In genomic region chr1:241531195-241532172, GRCh38 we compare ENCODE assay signal across 8 cellular contexts. TPM values are rescaled to one million over a fixed set of nuclear protein-coding genes. Genes with fewer than 3 reads are reported as not detected.
DNase-seq lines count a peak whose midpoint lies in the region; ATAC-seq and TF ChIP-seq lines count a peak whose summit lies in the region.

No MANE protein-coding gene starts in this region.

- H3K36me3 ChIP-seq in HCT116 (ENCODE audit: control insufficient read depth in 1 of 2, insufficient read depth in 2 of 2, low read length in 2 of 2) (no peaks in the 10 kb centered on the region), OCI-LY7 (ENCODE audit: insufficient read depth, low read length) (peaks cover 7% of the 10 kb centered on the region), mammary epithelial cell (ENCODE audit: insufficient read depth, low read length) (no peaks in the 10 kb centered on the region), stomach (no peaks in the 10 kb centered on the region)

- H4K20me1 ChIP-seq in HCT116 (ENCODE audit: insufficient read depth) (no peaks in the 10 kb centered on the region), OCI-LY7 (ENCODE audit: insufficient read depth, low read length) (no peaks in the 10 kb centered on the region), mammary epithelial cell (ENCODE audit: insufficient read depth, low read length) (no peaks in the 10 kb centered on the region)

- H3K79me2 ChIP-seq in HCT116 (ENCODE audit: insufficient read depth, low read length) (no peaks in the 10 kb centered on the region), OCI-LY7 (ENCODE audit: insufficient read depth, low read depth, low read length) (peaks cover 22% of the 10 kb centered on the region), mammary epithelial cell (ENCODE audit: insufficient read depth, low read length) (no peaks in the 10 kb centered on the region)

- CTCF ChIA-PET in HCT116 (lab: Charles Lee) = interaction anchor here (0.7 to 0.8 kb wide), 2 partner anchors 74 to 85 kb away, joined by 3 to 4 read pairs; no protein-coding TSS in a partner anchor
- CTCF ChIA-PET in OCI-LY7 (lab: Charles Lee; ENCODE audit: unreplicated experiment) = interaction anchor here (0.5 kb wide), 1 partner anchor 1723 kb away, joined by 3 read pairs; no protein-coding TSS in a partner anchor
- CTCF ChIA-PET in mammary epithelial cell (lab: Charles Lee; ENCODE audit: low non-redundant PET) = interaction anchor here (0.7 kb wide), 1 partner anchor 137 kb away, joined by 5 read pairs; no protein-coding TSS in a partner anchor

- WGBS in mammary epithelial cell (ENCODE audit: low coverage, missing lambda C conversion rate) = 5% methylated on average over 11 of the region's 11 CpGs
- WGBS in stomach, 5 donors = 3 to 9% (median 6%) methylated on average over 11 of the region's 11 CpGs

- H3K9ac ChIP-seq in HCT116 (ENCODE audit: low read length) (peak overlapping the region; percentile 12), mammary epithelial cell (ENCODE audit: insufficient read depth, low read length) (peak overlapping the region; percentile 79)

- dilution Hi-C loops in mammary epithelial cell (cut with HindIII; ENCODE audit: low sequenced_read_pairs) = no loop called here

- H2AFZ ChIP-seq in HCT116 (ENCODE audit: low read depth, low read length, poor library complexity, severe bottlenecking) (peak overlapping the region; percentile 96), OCI-LY7 (ENCODE audit: low read length) (peak overlapping the region; percentile 85), mammary epithelial cell (ENCODE audit: low read depth, low read length) (peak overlapping the region; percentile 83)

- in situ Hi-C loops in mammary epithelial cell (cut with MboI; ENCODE audit: low sequenced_read_pairs in 2 of 2) = loop anchor here (5.0 to 10.0 kb wide), 2 partner anchors 83 to 96 kb away; no protein-coding TSS in a partner anchor

- BruUV-seq in HCT116 (replicated peaks; lab: Mats Ljungman, UMichigan) (no TSS peak), OCI-LY7 (replicated peaks; lab: Mats Ljungman, UMichigan) (no TSS peak), mammary epithelial cell (replicated peaks; lab: Mats Ljungman, UMichigan) (no TSS peak)

- peak overlapping the region; percentile 79 for H3K4me2 ChIP-seq in HCT116 (ENCODE audit: low read length)
- H3K4me2 ChIP-seq in OCI-LY7 (ENCODE audit: low read length) = peak overlapping the region; percentile 88
- H3K4me2 ChIP-seq in mammary epithelial cell (ENCODE audit: insufficient read depth, low read depth, low read length) = peak overlapping the region; percentile 91

- no peaks in the 10 kb centered on the region for H3K36me3 Mint-ChIP-seq in activated T-cell treated with anti-CD3 and anti-CD28 coated beads, Interleukin-2, amount 50 U/mL, for 72 hours (ENCODE audit: insufficient read depth in 2 of 2)

- peaks cover 27% of the 10 kb centered on the region for H3K4me1 Mint-ChIP-seq in activated T-cell treated with anti-CD3 and anti-CD28 coated beads, Interleukin-2, amount 50 U/mL, for 72 hours (ENCODE audit: low read depth)

- no peaks in the 10 kb centered on the region for H3K9me3 ChIP-seq in HCT116 (ENCODE audit: control insufficient read depth in 1 of 2, insufficient read depth in 1 of 2, low read depth in 1 of 2, low read length in 2 of 2)
- H3K9me3 ChIP-seq in OCI-LY7 (ENCODE audit: low read length) = no peaks in the 10 kb centered on the region
- no peaks in the 10 kb centered on the region for H3K9me3 ChIP-seq in mammary epithelial cell (replicated peaks; ENCODE audit: insufficient read depth, low read length)
- no peaks in the 10 kb centered on the region for H3K9me3 ChIP-seq in stomach

- H3K4me1 ChIP-seq in HCT116 (ENCODE audit: control insufficient read depth in 1 of 2, insufficient read depth in 2 of 2, low read length in 2 of 2) = peaks cover 0 to 8% of the 10 kb centered on the region in 2 experiments; a peak in 1 of 4 replicates
- peaks cover 46% of the 10 kb centered on the region for H3K4me1 ChIP-seq in OCI-LY7 (ENCODE audit: insufficient read depth, low read length, poor library complexity, severe bottlenecking)
- peaks cover 15% of the 10 kb centered on the region for H3K4me1 ChIP-seq in mammary epithelial cell (ENCODE audit: insufficient read depth, low read length)
- H3K4me1 ChIP-seq in stomach = peaks cover 0 to 6% (median 0%) of the 10 kb centered on the region in 4 donors

- peaks cover 6% of the 10 kb centered on the region for H3K27me3 Mint-ChIP-seq in activated T-cell treated with anti-CD3 and anti-CD28 coated beads, Interleukin-2, amount 50 U/mL, for 72 hours (ENCODE audit: low read depth)

- no peaks in the 10 kb centered on the region for H3K9me3 Mint-ChIP-seq in activated T-cell treated with anti-CD3 and anti-CD28 coated beads, Interleukin-2, amount 50 U/mL, for 72 hours

- no peaks in the 10 kb centered on the region for H3K9me2 ChIP-seq in HCT116 (ENCODE audit: insufficient read depth)
- no peaks in the 10 kb centered on the region for H3K9me2 ChIP-seq in OCI-LY7 (ENCODE audit: insufficient read depth, low read length)

- peak; percentile 72 to 74 for ATAC-seq in activated T-cell treated with anti-CD3 and anti-CD28 coated beads, Interleukin-2, amount 50 U/mL, for 72 hours (replicated peaks in 1 of 2)
- peak; percentile 92 for ATAC-seq in HCT116

- TF ChIP-seq CTCF in HCT116 (IDR thresholded peaks at IDR 0.05 in 2 of 3, conservative IDR thresholded peaks at IDR 0.05 in 1 of 3; ENCODE audit: borderline replicate concordance in 1 of 3, insufficient read depth in 1 of 3, low read depth in 2 of 3, low read length in 2 of 3) (peak; percentile 32 to 89 (median 71); a peak in 4 of 6 replicates), OCI-LY7 (conservative IDR thresholded peaks at IDR 0.05; ENCODE audit: low read length) (peak; percentile 92), mammary epithelial cell (conservative IDR thresholded peaks at IDR 0.05 in 1 of 2, IDR thresholded peaks at IDR 0.05 in 1 of 2; ENCODE audit: extremely low read depth in 1 of 2, insufficient read depth in 1 of 2, low read depth in 1 of 2, low read length in 2 of 2) (peak; percentile 54 to 55), stomach (IDR thresholded peaks at IDR 0.05) (peak in 5 of 7 experiments; percentile 17 to 70 (median 58))

- H3K27me3 ChIP-seq in HCT116 (ENCODE audit: insufficient read depth, low read length) = no peaks in the 10 kb centered on the region
- H3K27me3 ChIP-seq in mammary epithelial cell (ENCODE audit: insufficient read depth, low read length) = no peaks in the 10 kb centered on the region
- H3K27me3 ChIP-seq in stomach = no peaks in the 10 kb centered on the region

- H3K4me3 ChIP-seq in HCT116 (replicated peaks in 1 of 2; ENCODE audit: low read depth in 1 of 2, low read length in 2 of 2) (peak overlapping the region; percentile 44 to 55), OCI-LY7 (ENCODE audit: low read depth, low read length, poor library complexity, severe bottlenecking) (peak overlapping the region; percentile 74), mammary epithelial cell (replicated peaks in 1 of 3; ENCODE audit: insufficient read depth in 1 of 3, low read depth in 2 of 3, low read length in 3 of 3) (peak overlapping the region; percentile 44 to 82 (median 53)), stomach (peak overlapping the region; percentile 30 to 47 (median 44))

- intact Hi-C loops in HCT116 (cut with micrococcal nuclease) = loop anchor here (1.0 to 5.0 kb wide), 4 partner anchors 96 to 486 kb away; partner anchors contain the start of gene MAP1LC3C
- intact Hi-C loops in OCI-LY7 (cut with micrococcal nuclease; ENCODE audit: unreplicated experiment) = loop anchor here (1.0 to 5.0 kb wide), 6 partner anchors 69 to 486 kb away; partner anchors contain the start of gene EXO1
- intact Hi-C loops in mammary epithelial cell (cut with micrococcal nuclease) = loop anchor here (1.0 to 5.0 kb wide), 7 partner anchors 61 to 485 kb away; partner anchors contain the start of gene MAP1LC3C
- intact Hi-C loops in stomach (cut with DNase I; ENCODE audit: low total_unique reads) = loop anchor here (10.0 kb wide), 1 partner anchor 293 kb away; no protein-coding TSS in a partner anchor

- no peak for TF ChIP-seq POLR2A in HCT116 (IDR thresholded peaks at IDR 0.05; ENCODE audit: borderline replicate concordance, extremely low read depth, insufficient read depth, insufficient read length)
- TF ChIP-seq POLR2A in stomach (IDR thresholded peaks at IDR 0.05) = no peak

- DNase-seq in activated T-cell treated with anti-CD3 and anti-CD28 coated beads, Interleukin-2, amount 50 U/mL, for 72 hours = no peak
- no peak for DNase-seq in activated T-cell treated with anti-CD3 and anti-CD28 coated beads for 4 hours
- peak; percentile 63 for DNase-seq in HCT116 (ENCODE audit: low read depth, low spot score)
- DNase-seq in Kasumi-1 (lab: John Stamatoyannopoulos, UW) = peak; percentile 95
- DNase-seq in OCI-LY7 (ENCODE audit: low spot score) = peak; percentile 91
- peak; percentile 74 for DNase-seq in mammary epithelial cell
- peak; percentile 81 for DNase-seq in kidney tubule cell (ENCODE audit: low spot score)
- no peak for DNase-seq in stomach

- H3K27ac Mint-ChIP-seq in activated T-cell treated with anti-CD3 and anti-CD28 coated beads, Interleukin-2, amount 50 U/mL, for 72 hours = peak overlapping the region; percentile 100

- TF ChIP-seq EP300 in stomach (IDR thresholded peaks at IDR 0.05) = no peak

- H3K4me3 Mint-ChIP-seq in activated T-cell treated with anti-CD3 and anti-CD28 coated beads, Interleukin-2, amount 50 U/mL, for 72 hours = peak overlapping the region; percentile 94 to 100

- RAD21 ChIA-PET in HCT116 (lab: Charles Lee; ENCODE audit: low non-redundant PET in 1 of 2, low total read pairs in 2 of 2, uncharacterized antibody in 2 of 2, unreplicated experiment in 2 of 2) = no interaction called here

- H3K27ac ChIP-seq in HCT116 (ENCODE audit: low read depth, low read length) (no peak overlapping the region), OCI-LY7 (ENCODE audit: low read depth, low read length, poor library complexity, severe bottlenecking) (peak overlapping the region; percentile 96), mammary epithelial cell (ENCODE audit: insufficient read depth, low read depth, low read length) (peak overlapping the region; percentile 92), stomach (peak overlapping the region in 4 of 5 donors; percentile 21 to 48 (median 44))

- TF ChIP-seq RAD21 in HCT116 (IDR thresholded peaks at IDR 0.05; ENCODE audit: low read depth) = peak; percentile 85

- POLR2A ChIA-PET in HCT116 (lab: Charles Lee) (no interaction called here), OCI-LY7 (lab: Charles Lee) (interaction anchor here (0.5 to 3.0 kb wide), 7 partner anchors 9 to 389 kb away, joined by 3 to 9 read pairs (median 3); no protein-coding TSS in a partner anchor)

RNA-seq across cellular contexts. Expression of gene KMO, which starts 0.7 kb away (rescaled TPM):
- total RNA-seq in activated T-cell treated with anti-CD3 and anti-CD28 coated beads, Interleukin-2, amount 50 U/mL, for 72 hours = under 1 TPM in 1 of 2 donors, not detected in 1; 0.21 TPM
- total RNA-seq in HCT116 (2021; ENCODE audit: unreplicated experiment) (not detected), OCI-LY7 (2022) (10.4 and 14.2 TPM in 2 replicates), mammary epithelial cell (10 to 100 TPM in 1 of 2 donors, 1 to 10 TPM in 1; 3.6 to 15.3 TPM), stomach (under 1 TPM in 1 of 5 donors, not detected in 4; 0.18 TPM)
- 0.03 and 0.10 TPM in 2 replicates for polyA plus RNA-seq in HCT116 (2012)
- 3.2 and 5.5 TPM in 2 replicates for total RNA-seq in OCI-LY7 (2014; rRNA removed; shearing (Covaris generic))
- polyA plus RNA-seq in mammary epithelial cell (3.1 TPM), stomach (under 1 TPM in 2 of 3 donors, not detected in 1; 0.06 to 0.33 TPM)
- not detected for polyA minus RNA-seq in mammary epithelial cell

RNA-seq across cellular contexts. Expression of gene FH, which starts 11.9 kb away (rescaled TPM):
- total RNA-seq in activated T-cell treated with anti-CD3 and anti-CD28 coated beads, Interleukin-2, amount 50 U/mL, for 72 hours = 10 to 100 TPM; 62.0 to 72.6 TPM
- 67.7 TPM for total RNA-seq in HCT116 (2021; ENCODE audit: unreplicated experiment)
- 42.2 and 52.4 TPM in 2 replicates for polyA plus RNA-seq in HCT116 (2012)
- 44.0 and 45.5 TPM in 2 replicates for total RNA-seq in OCI-LY7 (2014; rRNA removed; shearing (Covaris generic))
- total RNA-seq in OCI-LY7 (2022) = 72.1 and 74.6 TPM in 2 replicates
- total RNA-seq in mammary epithelial cell = 10 to 100 TPM; 89.9 to 95.8 TPM
- 98.6 TPM for polyA plus RNA-seq in mammary epithelial cell
- 35.5 TPM for polyA minus RNA-seq in mammary epithelial cell
- total RNA-seq in stomach = 10 to 100 TPM in 4 of 5 donors, 1 to 10 TPM in 1; 9.9 to 71.0 (median 36.4) TPM
- polyA plus RNA-seq in stomach = 10 to 100 TPM; 45.3 to 52.5 (median 51.5) TPM

Comparison
In these comparisons a context has a peak if more than half of its experiments do, and no peak if none do; other contexts are left out.
1. DNase-seq: peak in HCT116 (single experiment), Kasumi-1 (2 of 2), OCI-LY7 (single experiment), mammary epithelial cell (single experiment) and kidney tubule cell (single experiment); none in activated T-cell treated with anti-CD3 and anti-CD28 coated beads, Interleukin-2, amount 50 U/mL, for 72 hours (0 of 2), activated T-cell treated with anti-CD3 and anti-CD28 coated beads for 4 hours (single experiment) and stomach (single experiment).
2. Peak in every context shown above with its lines, with median percentiles within 50 percentile points of each other: H2AFZ ChIP-seq, H3K4me2 ChIP-seq, H3K4me3 ChIP-seq and CTCF ChIP-seq.